Comparison of ENCODE assay signal across 19 cellular contexts in the genomic region with DNA sequence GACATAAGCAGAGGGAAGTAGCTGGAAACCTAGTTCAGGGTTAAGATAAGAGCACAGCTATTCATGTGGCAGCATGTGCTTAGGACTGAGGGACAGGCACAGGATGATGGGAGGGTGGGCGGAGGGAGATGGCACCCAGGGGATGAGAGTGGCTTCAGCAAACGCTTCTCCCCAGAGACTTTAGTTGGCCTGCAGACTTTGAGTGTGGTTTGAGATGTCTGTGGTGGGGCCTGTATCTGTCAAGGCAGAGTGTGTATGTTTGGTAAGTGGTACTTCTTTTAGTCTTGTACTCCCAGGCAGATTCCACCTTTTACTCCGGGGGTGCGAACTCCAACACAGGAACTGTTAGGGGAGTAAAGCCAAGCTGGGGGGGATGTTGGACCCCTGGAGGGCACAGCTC.
"Had no signal": no experiment of that assay in that cellular context is flagged by ENCODE, and none has a peak within 500 bp of the region (broad histone marks: within the 10 kb centered on the region; RNA-seq: fewer than 3 reads in every experiment).

No MANE protein-coding gene starts in this region.

- H3K9me3 Mint-ChIP-seq: activated T-helper 17 cell treated with anti-CD3 and anti-CD28 coated beads, Interleukin-2, amount 50 U/mL, for 72 hours; neural progenitor cell had no signal

- H3K27me3 ChIP-seq: body of pancreas, dorsolateral prefrontal cortex, neural progenitor cell, ovary, upper lobe of right lung had no signal

- H3K36me3 ChIP-seq: left ventricle myocardium inferior, neural progenitor cell, ovary, stomach, upper lobe of right lung, WERI-Rb-1 had no signal

- ATAC-seq: activated T-helper 17 cell treated with anti-CD3 and anti-CD28 coated beads, Interleukin-2, amount 50 U/mL, for 72 hours; body of pancreas; mucosa of descending colon; psoas muscle; right cardiac atrium; upper lobe of right lung had no signal

- H3K4me3 Mint-ChIP-seq: activated T-helper 17 cell treated with anti-CD3 and anti-CD28 coated beads, Interleukin-2, amount 50 U/mL, for 72 hours; memory B cell; naive B cell; neural progenitor cell had no signal

- H3K36me3 Mint-ChIP-seq: neural progenitor cell had no signal

- H3K9ac ChIP-seq: neural progenitor cell had no signal

- H3K4me3 ChIP-seq: body of pancreas, dorsolateral prefrontal cortex, left ventricle myocardium inferior, mucosa of descending colon, neural progenitor cell, ovary, psoas muscle, stomach, upper lobe of right lung had no signal

- H3K27ac ChIP-seq: body of pancreas, dorsolateral prefrontal cortex, left ventricle myocardium inferior, neural progenitor cell, ovary, psoas muscle, stomach, upper lobe of right lung, WERI-Rb-1 had no signal

- H3K4me1 Mint-ChIP-seq: activated T-helper 17 cell treated with anti-CD3 and anti-CD28 coated beads, Interleukin-2, amount 50 U/mL, for 72 hours; neural progenitor cell had no signal

- DNase-seq: activated CD4-positive, alpha-beta T cell treated with anti-CD3 and anti-CD28 coated beads, Interleukin-2, amount 50 U/mL, for 4 hours; activated naive CD4-positive, alpha-beta T cell treated with Interleukin-2 at 50 U/mL for 16 hours; activated T-cell treated with anti-CD3 and anti-CD28 coated beads, Interleukin-2, amount 50 U/mL, for 1 hour; body of pancreas; caudate nucleus; dorsolateral prefrontal cortex; left ventricle myocardium inferior; mucosa of descending colon; naive B cell; ovary; psoas muscle; right cardiac atrium; stimulated activated CD4-positive, alpha-beta T cell treated with anti-CD3 and anti-CD28 coated beads, Interleukin-2, amount 100 ng/mL, for 24 hours; stomach; upper lobe of right lung; WERI-Rb-1 had no signal

- H3K4me1 ChIP-seq: body of pancreas, left ventricle myocardium inferior, psoas muscle, stomach, upper lobe of right lung had no signal

- H3K9me3 ChIP-seq: body of pancreas, left ventricle myocardium inferior, mucosa of descending colon, ovary, psoas muscle, stomach, upper lobe of right lung had no signal

- H3K27me3 Mint-ChIP-seq: activated T-helper 17 cell treated with anti-CD3 and anti-CD28 coated beads, Interleukin-2, amount 50 U/mL, for 72 hours; memory B cell; naive B cell had no signal

- H3K27ac Mint-ChIP-seq: activated T-helper 17 cell treated with anti-CD3 and anti-CD28 coated beads, Interleukin-2, amount 50 U/mL, for 72 hours; memory B cell; neural progenitor cell had no signal
